9 cellular contexts compared by ENCODE assay signal in genomic region chr19:8210660-8211101, GRCh38. TPM values are rescaled to one million over a fixed set of nuclear protein-coding genes. Genes with fewer than 3 reads are reported as not detected.
DNase-seq lines count a peak whose midpoint lies in the region; ATAC-seq, FAIRE-seq and TF ChIP-seq lines count a peak whose summit lies in the region.
"Had no signal": no experiment of that assay in that cellular context is flagged by ENCODE, and none has a peak within 500 bp of the region (broad histone marks: within the 10 kb centered on the region; RNA-seq: fewer than 3 reads in every experiment).

No MANE protein-coding gene starts in this region.

- in situ Hi-C loops in GM23248 (cut with MboI) = no loop called here

- CTCF ChIA-PET in activated B cell treated with CpG ODN at 0.5 μM for 24 hours (lab: Charles Lee) = interaction anchor here (1.0 to 1.8 kb wide), 2 partner anchors 15 to 52 kb away, joined by 4 to 7 read pairs; no protein-coding TSS in a partner anchor

- peaks cover 9 to 16% of the 10 kb centered on the region in 2 donors for H3K36me3 Mint-ChIP-seq in activated T-cell treated with anti-CD3 and anti-CD28 coated beads, Interleukin-2, amount 50 U/mL, for 72 hours (ENCODE audit: insufficient read depth in 2 of 2)
- peaks cover 38% of the 10 kb centered on the region for H3K36me3 Mint-ChIP-seq in activated B cell treated with CpG ODN at 0.5 μM for 24 hours (ENCODE audit: low read depth)

- H3K27me3 ChIP-seq in thymus (ENCODE audit: control insufficient read depth, insufficient read depth) (no peaks in the 10 kb centered on the region), GM23248 (replicated peaks; ENCODE audit: insufficient read depth) (peaks cover 27% of the 10 kb centered on the region)

- H3K4me1 Mint-ChIP-seq in activated T-cell treated with anti-CD3 and anti-CD28 coated beads, Interleukin-2, amount 50 U/mL, for 72 hours (ENCODE audit: low read depth) = peaks cover 36% of the 10 kb centered on the region
- peaks cover 62% of the 10 kb centered on the region for H3K4me1 Mint-ChIP-seq in activated B cell treated with CpG ODN at 0.5 μM for 24 hours

- H3K4me3 ChIP-seq in kidney (ENCODE audit: low read length in 2 of 2) = peak overlapping the region; percentile 67 to 81
- peak overlapping the region; percentile 97 for H3K4me3 ChIP-seq in thymus (ENCODE audit: low read length)
- H3K4me3 ChIP-seq in GM23248 = no peak overlapping the region

- H3K9me3 Mint-ChIP-seq in activated T-cell treated with anti-CD3 and anti-CD28 coated beads, Interleukin-2, amount 50 U/mL, for 72 hours = no peaks in the 10 kb centered on the region
- no peaks in the 10 kb centered on the region for H3K9me3 Mint-ChIP-seq in activated B cell treated with CpG ODN at 0.5 μM for 24 hours

- H3K36me3 ChIP-seq in kidney (ENCODE audit: control insufficient read depth in 1 of 2, insufficient read depth in 2 of 2, low read length in 2 of 2) (no peaks in the 10 kb centered on the region), thymus (ENCODE audit: control insufficient read depth, insufficient read depth) (peaks cover 10% of the 10 kb centered on the region), GM23248 (ENCODE audit: low read depth) (no peaks in the 10 kb centered on the region)

- POLR2A ChIA-PET in activated B cell treated with CpG ODN at 0.5 μM for 24 hours (lab: Charles Lee) = interaction anchor here (0.5 to 8.8 kb wide), 14 partner anchors 10 to 267 kb away, joined by 3 to 205 read pairs (median 4); partner anchors contain the start of genes NDUFA7, RPS28 and TIMM44

- no peak overlapping the region for H3K27ac Mint-ChIP-seq in activated T-cell treated with anti-CD3 and anti-CD28 coated beads, Interleukin-2, amount 50 U/mL, for 72 hours
- peak overlapping the region; percentile 79 for H3K27ac Mint-ChIP-seq in activated B cell treated with CpG ODN at 0.5 μM for 24 hours

- H3K27ac ChIP-seq in kidney (ENCODE audit: low read depth in 2 of 2, low read length in 2 of 2) (no peak overlapping the region), thymus (ENCODE audit: low read depth) (no peak overlapping the region), GM23248 (no peak overlapping the region)

- no peak overlapping the region for H2AFZ ChIP-seq in GM23248

- no peak for DNase-seq in activated T-cell treated with anti-CD3 and anti-CD28 coated beads, Interleukin-2, amount 50 U/mL, for 72 hours
- DNase-seq in activated T-cell treated with anti-CD3 and anti-CD28 coated beads, Interleukin-2, amount 50 U/mL, for 48 hours = no peak
- DNase-seq in activated B cell treated with CpG ODN at 0.5 μM for 24 hours = no peak
- DNase-seq in kidney = no peak
- DNase-seq in NCI-H524 treated with DMSO at 0.1 percent for 48 hours (lab: John Stamatoyannopoulos, UW) = no peak
- no peak for DNase-seq in GM23248
- DNase-seq: left cardiac atrium had no signal

- WGBS in thymus = 87% methylated on average over 10 of the region's 10 CpGs
- WGBS in GM23248 (ENCODE audit: low coverage in 1 of 2, low lambda C conversion rate in 2 of 2, missing lambda C conversion rate in 2 of 2), 2 experiments = 67% methylated on average over 10 of the region's 10 CpGs

- H3K9me3 ChIP-seq in kidney (ENCODE audit: control insufficient read depth in 1 of 2, low read length in 2 of 2) = no peaks in the 10 kb centered on the region
- no peaks in the 10 kb centered on the region for H3K9me3 ChIP-seq in thymus (ENCODE audit: control insufficient read depth)
- H3K9me3 ChIP-seq in GM23248 (ENCODE audit: low read depth) = no peaks in the 10 kb centered on the region

- H3K9ac ChIP-seq in kidney (ENCODE audit: low read length in 2 of 2) (peak overlapping the region; percentile 0 to 80), GM23248 (no peak overlapping the region)

- TF ChIP-seq CTCF in activated B cell treated with CpG ODN at 0.5 μM for 24 hours (IDR thresholded peaks at IDR 0.05) (no peak), kidney (IDR thresholded peaks at IDR 0.05; ENCODE audit: borderline replicate concordance, extremely low read depth, insufficient read depth) (no peak)

- peak overlapping the region; percentile 86 to 100 for H3K4me3 Mint-ChIP-seq in activated T-cell treated with anti-CD3 and anti-CD28 coated beads, Interleukin-2, amount 50 U/mL, for 72 hours
- H3K4me3 Mint-ChIP-seq in activated B cell treated with CpG ODN at 0.5 μM for 24 hours = peak overlapping the region; percentile 96

- no peaks in the 10 kb centered on the region for H3K27me3 Mint-ChIP-seq in activated T-cell treated with anti-CD3 and anti-CD28 coated beads, Interleukin-2, amount 50 U/mL, for 72 hours (ENCODE audit: low read depth)
- H3K27me3 Mint-ChIP-seq in activated B cell treated with CpG ODN at 0.5 μM for 24 hours = no peaks in the 10 kb centered on the region

- intact Hi-C loops in activated B cell treated with CpG ODN at 0.5 μM for 24 hours (cut with micrococcal nuclease) (no loop called here), kidney (cut with DNase I) (no loop called here)

- no peaks in the 10 kb centered on the region for H4K20me1 ChIP-seq in GM23248 (ENCODE audit: insufficient read depth)

- peaks cover 0 to 12% of the 10 kb centered on the region in 2 donors for H3K4me1 ChIP-seq in kidney (ENCODE audit: control insufficient read depth in 1 of 2, insufficient read depth in 1 of 2, low read depth in 1 of 2, low read length in 2 of 2)
- H3K4me1 ChIP-seq in thymus (ENCODE audit: control insufficient read depth, insufficient read depth, low read length) = peaks cover 12% of the 10 kb centered on the region
- H3K4me1 ChIP-seq in GM23248 (ENCODE audit: insufficient read depth) = no peaks in the 10 kb centered on the region

- no peaks in the 10 kb centered on the region for H3F3A ChIP-seq in GM23248 (ENCODE audit: insufficient read depth)

- ATAC-seq in activated T-cell treated with anti-CD3 and anti-CD28 coated beads, Interleukin-2, amount 50 U/mL, for 72 hours (replicated peaks in 1 of 2) = no peak
- ATAC-seq in activated B cell treated with CpG ODN at 0.5 μM for 24 hours (ENCODE audit: low read depth) = no peak
- no peak for ATAC-seq in GM21723 (IDR thresholded peaks at IDR 0.05; ENCODE audit: unreplicated experiment)

- H3K4me2 ChIP-seq in GM23248 (ENCODE audit: unreplicated experiment) = no peak overlapping the region

- no peaks in the 10 kb centered on the region for H3K9me2 ChIP-seq in GM23248 (ENCODE audit: insufficient read depth)

- no peaks in the 10 kb centered on the region for H3K79me2 ChIP-seq in GM23248 (ENCODE audit: insufficient read depth)

- no peak for FAIRE-seq in kidney (lab: Jason Lieb, UNC)

RNA-seq across cellular contexts. Expression of gene CERS4, which starts 1.5 kb away (rescaled TPM):
- total RNA-seq in activated T-cell treated with anti-CD3 and anti-CD28 coated beads, Interleukin-2, amount 50 U/mL, for 72 hours = 10 to 100 TPM; 23.2 to 29.5 TPM
- total RNA-seq in activated B cell treated with CpG ODN at 0.5 μM for 24 hours = 112 and 114 TPM in 2 replicates
- total RNA-seq in kidney = 36.5 TPM
- 65.5 TPM for polyA plus RNA-seq in kidney (ENCODE audit: insufficient read depth, low read depth, low replicate concordance)
- 28.5 TPM for polyA plus RNA-seq in thymus
- not detected in 2 replicates for total RNA-seq in GM23248 (2014; rRNA removed; shearing (Covaris generic))
- not detected in 2 replicates for polyA plus RNA-seq in GM23248 (2016; fragmentation: Nextera tagmentation; extraction: Ambion mirVana)

Comparison
In these comparisons a context has a peak if more than half of its experiments do, and no peak if none do; other contexts are left out.
1. RNA of gene CERS4, which starts 1.5 kb away (total RNA-seq): 112 to 114 TPM in activated B cell treated with CpG ODN at 0.5 μM for 24 hours, 36.5 TPM in kidney (single experiment) and 23.2 to 29.5 TPM in activated T-cell treated with anti-CD3 and anti-CD28 coated beads, Interleukin-2, amount 50 U/mL, for 72 hours; not detected in GM23248; every median in the first group is over 10 times any median in the second.